Comparison of ENCODE assay signal across 1 cellular context in genomic region chr11:69640995-69641581, GRCh38.
A peak's percentile ranks its signal among the peaks of the same experiment; 100 is the strongest.
TF ChIP-seq lines count a peak whose summit lies in the region.

CCND1 (plus strand) TSS chr11:69641156; CDS start chr11:69641314, 158 bp downstream.

TF ChIP-seq in HepG2, 621 proteins besides CTCF, POLR2A, EP300 and RAD21 (continued from another document and continues in another):
- TF ChIP-seq ZNF816 (CRISPR knock-in tag; IDR thresholded peaks at IDR 0.05; ENCODE audit: borderline replicate concordance) (no peak; the same call in 1 of the 2 replicates), TCF12 (IDR thresholded peaks at IDR 0.05) (no peak), TCF12 (CRISPR knock-in tag; IDR thresholded peaks at IDR 0.05) (0 out of 2 replicates have a peak, but pooled peaks have one; percentile 49), ZNF83 (CRISPR knock-in tag; IDR thresholded peaks at IDR 0.05; ENCODE audit: borderline replicate concordance) (0 out of 2 replicates have a peak, but pooled peaks have one; percentile 66), ZNF564 (CRISPR knock-in tag; IDR thresholded peaks at IDR 0.05) (0 out of 2 replicates have a peak, but pooled peaks have one; percentile 37), UBTF (CRISPR knock-in tag; IDR thresholded peaks at IDR 0.05) (peak; percentile 93), ZNF629 (CRISPR knock-in tag; conservative IDR thresholded peaks at IDR 0.05) (no peak), ZNF274 (CRISPR knock-in tag; IDR thresholded peaks at IDR 0.05) (no peak), ZNF766 (CRISPR knock-in tag; IDR thresholded peaks at IDR 0.05; ENCODE audit: borderline replicate concordance) (peak; percentile 81; the same call in 1 of the 2 replicates), ZMYM3 (CRISPR knock-in tag; IDR thresholded peaks at IDR 0.05) (no peak), FOXP4 (CRISPR knock-in tag; IDR thresholded peaks at IDR 0.05) (peak; percentile 68), ATRX (CRISPR knock-in tag; IDR thresholded peaks at IDR 0.05; ENCODE audit: borderline replicate concordance) (no peak), THAP7 (CRISPR knock-in tag; IDR thresholded peaks at IDR 0.05) (no peak), MBD4 (IDR thresholded peaks at IDR 0.05; ENCODE audit: borderline replicate concordance, low read length) (no peak), ZNF563 (CRISPR knock-in tag; IDR thresholded peaks at IDR 0.05) (no peak; the same call in 1 of the 2 replicates), PRDM15 (CRISPR knock-in tag; IDR thresholded peaks at IDR 0.05) (peak; percentile 68), MED1 (CRISPR knock-in tag; IDR thresholded peaks at IDR 0.05) (peak; percentile 75), FOXM1 (CRISPR knock-in tag; IDR thresholded peaks at IDR 0.05) (0 out of 2 replicates have a peak, but pooled peaks have one; percentile 55), KDM1A (CRISPR knock-in tag; IDR thresholded peaks at IDR 0.05) (no peak), ZSCAN20 (CRISPR knock-in tag; IDR thresholded peaks at IDR 0.05; ENCODE audit: borderline replicate concordance) (no peak), HMGXB3 (CRISPR knock-in tag; IDR thresholded peaks at IDR 0.05; ENCODE audit: borderline replicate concordance) (0 out of 2 replicates have a peak, but pooled peaks have one; percentile 32), REXO4 (CRISPR knock-in tag; IDR thresholded peaks at IDR 0.05; ENCODE audit: borderline replicate concordance) (no peak), NKX3-1 (CRISPR knock-in tag; IDR thresholded peaks at IDR 0.05) (peak; percentile 54; the same call in 1 of the 2 replicates), MTF2 (CRISPR knock-in tag; IDR thresholded peaks at IDR 0.05; ENCODE audit: borderline replicate concordance) (no peak), ZNF530 (CRISPR knock-in tag; IDR thresholded peaks at IDR 0.05; ENCODE audit: low read depth) (no peak), ZBTB25 (CRISPR knock-in tag; IDR thresholded peaks at IDR 0.05) (peak; percentile 62; the same call in 1 of the 2 replicates), GABPB1 (CRISPR knock-in tag; IDR thresholded peaks at IDR 0.05) (peak; percentile 58; the same call in 1 of the 2 replicates), ZNF468 (CRISPR knock-in tag; IDR thresholded peaks at IDR 0.05) (no peak), PHF5A (CRISPR knock-in tag; IDR thresholded peaks at IDR 0.05; ENCODE audit: low read depth, unreplicated experiment) (no peak), ZNF232 (CRISPR knock-in tag; IDR thresholded peaks at IDR 0.05; ENCODE audit: borderline replicate concordance) (peak; percentile 86; the same call in 1 of the 2 replicates), NFYC (CRISPR knock-in tag; IDR thresholded peaks at IDR 0.05) (no peak; the same call in 1 of the 2 replicates)
- TF ChIP-seq, protein P1, sequence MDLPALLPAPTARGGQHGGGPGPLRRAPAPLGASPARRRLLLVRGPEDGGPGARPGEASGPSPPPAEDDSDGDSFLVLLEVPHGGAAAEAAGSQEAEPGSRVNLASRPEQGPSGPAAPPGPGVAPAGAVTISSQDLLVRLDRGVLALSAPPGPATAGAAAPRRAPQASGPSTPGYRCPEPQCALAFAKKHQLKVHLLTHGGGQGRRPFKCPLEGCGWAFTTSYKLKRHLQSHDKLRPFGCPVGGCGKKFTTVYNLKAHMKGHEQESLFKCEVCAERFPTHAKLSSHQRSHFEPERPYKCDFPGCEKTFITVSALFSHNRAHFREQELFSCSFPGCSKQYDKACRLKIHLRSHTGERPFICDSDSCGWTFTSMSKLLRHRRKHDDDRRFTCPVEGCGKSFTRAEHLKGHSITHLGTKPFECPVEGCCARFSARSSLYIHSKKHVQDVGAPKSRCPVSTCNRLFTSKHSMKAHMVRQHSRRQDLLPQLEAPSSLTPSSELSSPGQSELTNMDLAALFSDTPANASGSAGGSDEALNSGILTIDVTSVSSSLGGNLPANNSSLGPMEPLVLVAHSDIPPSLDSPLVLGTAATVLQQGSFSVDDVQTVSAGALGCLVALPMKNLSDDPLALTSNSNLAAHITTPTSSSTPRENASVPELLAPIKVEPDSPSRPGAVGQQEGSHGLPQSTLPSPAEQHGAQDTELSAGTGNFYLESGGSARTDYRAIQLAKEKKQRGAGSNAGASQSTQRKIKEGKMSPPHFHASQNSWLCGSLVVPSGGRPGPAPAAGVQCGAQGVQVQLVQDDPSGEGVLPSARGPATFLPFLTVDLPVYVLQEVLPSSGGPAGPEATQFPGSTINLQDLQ (CRISPR knock-in tag; IDR thresholded peaks at IDR 0.05): no peak
- TF ChIP-seq, protein P2, sequence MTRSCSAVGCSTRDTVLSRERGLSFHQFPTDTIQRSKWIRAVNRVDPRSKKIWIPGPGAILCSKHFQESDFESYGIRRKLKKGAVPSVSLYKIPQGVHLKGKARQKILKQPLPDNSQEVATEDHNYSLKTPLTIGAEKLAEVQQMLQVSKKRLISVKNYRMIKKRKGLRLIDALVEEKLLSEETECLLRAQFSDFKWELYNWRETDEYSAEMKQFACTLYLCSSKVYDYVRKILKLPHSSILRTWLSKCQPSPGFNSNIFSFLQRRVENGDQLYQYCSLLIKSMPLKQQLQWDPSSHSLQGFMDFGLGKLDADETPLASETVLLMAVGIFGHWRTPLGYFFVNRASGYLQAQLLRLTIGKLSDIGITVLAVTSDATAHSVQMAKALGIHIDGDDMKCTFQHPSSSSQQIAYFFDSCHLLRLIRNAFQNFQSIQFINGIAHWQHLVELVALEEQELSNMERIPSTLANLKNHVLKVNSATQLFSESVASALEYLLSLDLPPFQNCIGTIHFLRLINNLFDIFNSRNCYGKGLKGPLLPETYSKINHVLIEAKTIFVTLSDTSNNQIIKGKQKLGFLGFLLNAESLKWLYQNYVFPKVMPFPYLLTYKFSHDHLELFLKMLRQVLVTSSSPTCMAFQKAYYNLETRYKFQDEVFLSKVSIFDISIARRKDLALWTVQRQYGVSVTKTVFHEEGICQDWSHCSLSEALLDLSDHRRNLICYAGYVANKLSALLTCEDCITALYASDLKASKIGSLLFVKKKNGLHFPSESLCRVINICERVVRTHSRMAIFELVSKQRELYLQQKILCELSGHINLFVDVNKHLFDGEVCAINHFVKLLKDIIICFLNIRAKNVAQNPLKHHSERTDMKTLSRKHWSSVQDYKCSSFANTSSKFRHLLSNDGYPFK (CRISPR knock-in tag; IDR thresholded peaks at IDR 0.05; ENCODE audit: borderline replicate concordance): peak; percentile 50; the same call in 1 of the 2 replicates
- TF ChIP-seq, protein P3, sequence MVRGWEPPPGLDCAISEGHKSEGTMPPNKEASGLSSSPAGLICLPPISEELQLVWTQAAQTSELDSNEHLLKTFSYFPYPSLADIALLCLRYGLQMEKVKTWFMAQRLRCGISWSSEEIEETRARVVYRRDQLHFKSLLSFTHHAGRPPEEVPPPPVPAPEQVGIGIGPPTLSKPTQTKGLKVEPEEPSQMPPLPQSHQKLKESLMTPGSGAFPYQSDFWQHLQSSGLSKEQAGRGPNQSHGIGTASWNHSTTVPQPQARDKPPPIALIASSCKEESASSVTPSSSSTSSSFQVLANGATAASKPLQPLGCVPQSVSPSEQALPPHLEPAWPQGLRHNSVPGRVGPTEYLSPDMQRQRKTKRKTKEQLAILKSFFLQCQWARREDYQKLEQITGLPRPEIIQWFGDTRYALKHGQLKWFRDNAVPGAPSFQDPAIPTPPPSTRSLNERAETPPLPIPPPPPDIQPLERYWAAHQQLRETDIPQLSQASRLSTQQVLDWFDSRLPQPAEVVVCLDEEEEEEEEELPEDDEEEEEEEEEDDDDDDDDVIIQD (CRISPR knock-in tag; IDR thresholded peaks at IDR 0.05; ENCODE audit: low read depth): no peak
